Comparison of ENCODE assay signal across 8 cellular contexts in the genomic region with DNA sequence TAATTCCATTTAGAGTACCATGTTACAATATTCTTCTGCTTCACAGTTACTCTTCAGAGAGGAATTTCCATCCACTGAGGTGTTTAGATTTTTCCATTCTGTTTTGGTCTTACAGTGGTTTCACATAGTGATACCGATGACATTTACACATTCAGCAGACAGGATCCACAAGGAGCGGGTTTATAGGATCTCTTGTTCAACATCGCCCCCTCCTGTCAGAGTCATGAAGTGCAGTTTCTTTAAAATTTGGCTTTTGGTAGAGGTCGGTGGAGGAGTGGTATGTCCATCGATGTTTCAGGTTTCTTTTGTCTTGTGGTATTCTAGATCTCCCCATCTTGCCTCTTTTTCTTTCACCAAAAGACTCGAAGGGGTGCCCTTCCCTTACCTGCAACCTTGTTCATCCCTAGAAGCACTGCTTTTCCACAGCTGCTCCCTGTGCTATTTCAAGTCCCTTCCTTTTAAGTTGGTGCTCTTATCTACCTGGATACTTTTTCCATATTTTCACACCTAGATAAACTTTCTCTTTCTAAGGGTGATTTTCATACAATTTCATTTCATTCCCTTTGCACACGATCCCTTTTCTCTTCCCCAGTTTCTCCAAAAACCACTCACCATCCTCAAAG.
A peak's percentile ranks its signal among the peaks of the same experiment; 100 is the strongest.
DNase-seq lines count a peak whose midpoint lies in the region; ATAC-seq, FAIRE-seq and TF ChIP-seq lines count a peak whose summit lies in the region.

No MANE protein-coding gene starts in this region.

- H3K27ac ChIP-seq in MM.1S (ENCODE audit: low read length): no peak overlapping the region
- peak overlapping the region; percentile 100; the same call in 1 of the 2 replicates for H3K27ac ChIP-seq in SJSA1
- no peak overlapping the region for H3K27ac ChIP-seq in kidney (ENCODE audit: low read depth in 2 of 2, low read length in 2 of 2)

- FAIRE-seq in kidney (lab: Jason Lieb, UNC): peak; percentile 23

- no peaks in the 10 kb centered on the region for H3F3A ChIP-seq in MM.1S (ENCODE audit: insufficient read depth, low read length)

- no peaks in the 10 kb centered on the region for H3K9me2 ChIP-seq in MM.1S (replicated peaks; ENCODE audit: insufficient read depth, low read length)

- no peaks in the 10 kb centered on the region for H3K4me1 Mint-ChIP-seq in activated CD4-positive, alpha-beta T cell treated with anti-CD3 and anti-CD28 coated beads for 36 hours
- H3K4me1 Mint-ChIP-seq in central memory CD8-positive, alpha-beta T cell: no peaks in the 10 kb centered on the region

- H3K36me3 Mint-ChIP-seq in activated CD4-positive, alpha-beta T cell treated with anti-CD3 and anti-CD28 coated beads for 36 hours (ENCODE audit: low read depth): peaks cover 64% of the 10 kb centered on the region
- H3K36me3 Mint-ChIP-seq in central memory CD8-positive, alpha-beta T cell (ENCODE audit: insufficient read depth): peaks cover 37% of the 10 kb centered on the region

- H3K9me3 Mint-ChIP-seq in activated CD4-positive, alpha-beta T cell treated with anti-CD3 and anti-CD28 coated beads for 36 hours (ENCODE audit: low read depth): peaks cover 9% of the 10 kb centered on the region
- peaks cover 6% of the 10 kb centered on the region for H3K9me3 Mint-ChIP-seq in central memory CD8-positive, alpha-beta T cell

- H3K79me2 ChIP-seq in MM.1S (ENCODE audit: low read length): no peaks in the 10 kb centered on the region

- H3K36me3 ChIP-seq in MM.1S (replicated peaks; ENCODE audit: insufficient read depth, low read length): no peaks in the 10 kb centered on the region
- H3K36me3 ChIP-seq in SJSA1: peaks cover 20% of the 10 kb centered on the region
- peaks cover 17 to 18% of the 10 kb centered on the region in 2 donors for H3K36me3 ChIP-seq in kidney (ENCODE audit: control insufficient read depth in 1 of 2, insufficient read depth in 2 of 2, low read length in 2 of 2)

- H3K9me3 ChIP-seq in MM.1S (replicated peaks; ENCODE audit: insufficient read depth, low read length) (no peaks in the 10 kb centered on the region), SJSA1 (replicated peaks) (no peaks in the 10 kb centered on the region), kidney (ENCODE audit: control insufficient read depth in 1 of 2, low read length in 2 of 2) (no peaks in the 10 kb centered on the region)

- CTCF ChIA-PET in activated CD4-positive, alpha-beta T cell treated with anti-CD3 and anti-CD28 coated beads for 36 hours (lab: Charles Lee): interaction anchor here (0.6 to 1.9 kb wide), 17 partner anchors 8 to 946 kb away, joined by 3 to 8 read pairs (median 3); no protein-coding TSS in a partner anchor

- intact Hi-C loops in activated CD4-positive, alpha-beta T cell treated with anti-CD3 and anti-CD28 coated beads for 36 hours (cut with DNase I, micrococcal nuclease): loop anchor here (1.0 kb wide), 2 partner anchors 532 to 554 kb away; no protein-coding TSS in a partner anchor
- intact Hi-C loops in kidney (cut with DNase I): no loop called here

- no peak overlapping the region for H2AFZ ChIP-seq in MM.1S (ENCODE audit: low read length)

- DNase-seq in activated CD4-positive, alpha-beta T cell treated with anti-CD3 and anti-CD28 coated beads for 36 hours: peak; percentile 59
- DNase-seq in activated CD4-positive, alpha-beta T cell treated with anti-CD3 and anti-CD28 coated beads for 1 hour: no peak
- DNase-seq in MM.1S (peak; percentile 32), SJSA1 (ENCODE audit: low read depth in 1 of 2, low spot score in 2 of 2) (peak; percentile 70 to 84), kidney (no peak)
- DNase-seq in central memory CD8-positive, alpha-beta T cell (ENCODE audit: low spot score in 2 of 2): no peak
- peak; percentile 13 to 25 (median 20) for DNase-seq in stimulated activated CD4-positive, alpha-beta T cell treated with anti-CD3 and anti-CD28 coated beads, TNF-alpha, amount 100 ng/mL, for 48 hours (ENCODE audit: low read depth in 3 of 3)

- peak; percentile 55 for ATAC-seq in activated CD4-positive, alpha-beta T cell treated with anti-CD3 and anti-CD28 coated beads for 36 hours
- ATAC-seq in central memory CD8-positive, alpha-beta T cell (replicated peaks; ENCODE audit: extremely low read depth, poor library complexity, severe bottlenecking): no peak
- ATAC-seq in GM19324 (IDR thresholded peaks at IDR 0.05; ENCODE audit: low FRiP score, unreplicated experiment): no peak

- H3K4me3 ChIP-seq in MM.1S (ENCODE audit: low read length) (no peak overlapping the region), SJSA1 (no peak overlapping the region), kidney (ENCODE audit: low read length in 2 of 2) (no peak overlapping the region)

- no peak overlapping the region for H3K27ac Mint-ChIP-seq in activated CD4-positive, alpha-beta T cell treated with anti-CD3 and anti-CD28 coated beads for 36 hours
- peak overlapping the region; percentile 30 for H3K27ac Mint-ChIP-seq in central memory CD8-positive, alpha-beta T cell (ENCODE audit: low read depth)

- H3K4me3 Mint-ChIP-seq in activated CD4-positive, alpha-beta T cell treated with anti-CD3 and anti-CD28 coated beads for 36 hours: no peak overlapping the region
- H3K4me3 Mint-ChIP-seq in central memory CD8-positive, alpha-beta T cell: no peak overlapping the region

- H3K27me3 ChIP-seq in MM.1S (replicated peaks; ENCODE audit: insufficient read depth, low read length) (no peaks in the 10 kb centered on the region), SJSA1 (replicated peaks) (no peaks in the 10 kb centered on the region)

- H4K20me1 ChIP-seq in MM.1S (ENCODE audit: insufficient read depth, low read length): no peaks in the 10 kb centered on the region

- H3K4me2 ChIP-seq in MM.1S (ENCODE audit: low read depth, low read length): no peak overlapping the region

- TF ChIP-seq CTCF in MM.1S (IDR thresholded peaks at IDR 0.05; ENCODE audit: low read length) (peak; percentile 57), kidney (IDR thresholded peaks at IDR 0.05; ENCODE audit: borderline replicate concordance, extremely low read depth, insufficient read depth) (peak; percentile 54)

- POLR2A ChIA-PET in activated CD4-positive, alpha-beta T cell treated with anti-CD3 and anti-CD28 coated beads for 36 hours (lab: Charles Lee): interaction anchor here (0.7 kb wide), 1 partner anchor 224 kb away, joined by 6 read pairs; no protein-coding TSS in a partner anchor

- H3K27me3 Mint-ChIP-seq in activated CD4-positive, alpha-beta T cell treated with anti-CD3 and anti-CD28 coated beads for 36 hours: no peaks in the 10 kb centered on the region
- H3K27me3 Mint-ChIP-seq in central memory CD8-positive, alpha-beta T cell: no peaks in the 10 kb centered on the region

- H3K9ac ChIP-seq in MM.1S (ENCODE audit: low read length) (no peak overlapping the region), kidney (ENCODE audit: low read length in 2 of 2) (no peak overlapping the region)

- H3K4me1 ChIP-seq in MM.1S (ENCODE audit: low read length) (no peaks in the 10 kb centered on the region), SJSA1 (replicated peaks) (peaks cover 39% of the 10 kb centered on the region), kidney (ENCODE audit: control insufficient read depth in 1 of 2, insufficient read depth in 1 of 2, low read depth in 1 of 2, low read length in 2 of 2) (peaks cover 0 to 6% of the 10 kb centered on the region in 2 donors)

Comparison
In these comparisons a context has a peak if more than half of its experiments do, and no peak if none do; other contexts are left out.
1. DNase-seq: peak in activated CD4-positive, alpha-beta T cell treated with anti-CD3 and anti-CD28 coated beads for 36 hours (single experiment), MM.1S (single experiment), SJSA1 (2 of 2) and stimulated activated CD4-positive, alpha-beta T cell treated with anti-CD3 and anti-CD28 coated beads, TNF-alpha, amount 100 ng/mL, for 48 hours (3 of 3); none in activated CD4-positive, alpha-beta T cell treated with anti-CD3 and anti-CD28 coated beads for 1 hour (single experiment), central memory CD8-positive, alpha-beta T cell (0 of 2) and kidney (single experiment).